In the genomic region with DNA sequence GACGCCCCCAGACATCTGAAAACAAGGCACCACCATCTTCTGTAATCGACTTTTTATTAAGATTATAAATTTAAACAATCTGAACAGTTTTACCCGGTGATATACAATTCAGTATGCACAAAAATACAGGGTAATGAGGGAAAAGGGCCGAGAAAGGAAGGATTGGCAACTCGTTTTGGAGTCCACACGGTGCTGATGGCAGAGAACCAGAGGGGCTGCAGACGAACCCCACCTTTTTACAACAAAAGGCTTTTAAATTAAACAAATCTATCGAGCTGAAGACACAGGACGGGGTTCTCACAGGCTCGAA, we compare ENCODE assay signal across 8 cellular contexts. TPM values are rescaled to one million over a fixed set of nuclear protein-coding genes. Genes with fewer than 3 reads are reported as not detected.
DNase-seq lines count a peak whose midpoint lies in the region; TF ChIP-seq lines count a peak whose summit lies in the region.

No MANE protein-coding gene starts in this region.

- peaks cover 5% of the 10 kb centered on the region; the same call in 1 of the 2 replicates for H3F3A ChIP-seq in Loucy (ENCODE audit: low read depth)

- intact Hi-C loops in dorsolateral prefrontal cortex (cut with DNase I): loop anchor here (2.0 to 5.0 kb wide), 8 partner anchors 37 to 435 kb away; no protein-coding TSS in a partner anchor

- peak overlapping the region; percentile 99 for H3K27ac Mint-ChIP-seq in nephron

- no peaks in the 10 kb centered on the region for H3K9me2 ChIP-seq in Loucy (replicated peaks; ENCODE audit: low read depth, low read length)

- peak overlapping the region; percentile 59 to 100 (median 97) for H3K27ac ChIP-seq in dorsolateral prefrontal cortex

- H2AFZ ChIP-seq in Loucy (ENCODE audit: low read length): 0 out of 2 replicates have a peak overlapping the region, but pooled peaks have one; percentile 43

- H3K36me3 ChIP-seq in BE2C (no peaks in the 10 kb centered on the region), Loucy (ENCODE audit: insufficient read depth, low read length) (no peaks in the 10 kb centered on the region)

- peaks cover 17% of the 10 kb centered on the region for H3K4me1 Mint-ChIP-seq in nephron

- H3K4me1 ChIP-seq in BE2C (peaks cover 3% of the 10 kb centered on the region), Loucy (ENCODE audit: insufficient read depth, low read length, poor library complexity, severe bottlenecking) (peaks cover 8% of the 10 kb centered on the region)

- peaks cover 6% of the 10 kb centered on the region; the same call in 1 of the 2 replicates for H3K79me2 ChIP-seq in Loucy (ENCODE audit: insufficient read depth, low read length)

- H3K27me3 Mint-ChIP-seq in nephron (ENCODE audit: low read depth): peaks cover 9% of the 10 kb centered on the region

- H3K27me3 ChIP-seq in BE2C (no peaks in the 10 kb centered on the region), Loucy (ENCODE audit: insufficient read depth, low read length, poor library complexity, severe bottlenecking) (no peaks in the 10 kb centered on the region), dorsolateral prefrontal cortex (no peaks in the 10 kb centered on the region)

- no peaks in the 10 kb centered on the region for H4K20me1 ChIP-seq in Loucy (ENCODE audit: insufficient read depth, low read length, poor library complexity, severe bottlenecking)

- in situ Hi-C loops in G401 (cut with HindIII; ENCODE audit: low sequenced_read_pairs): no loop called here

- peak overlapping the region; percentile 92 to 97 (median 94) for H3K4me3 Mint-ChIP-seq in nephron

- peak overlapping the region; percentile 84 for H3K4me2 ChIP-seq in Loucy (ENCODE audit: low read depth, low read length, poor library complexity, severe bottlenecking)

- H3K9me3 ChIP-seq in BE2C (no peaks in the 10 kb centered on the region), Loucy (ENCODE audit: insufficient read depth, low read depth, low read length) (no peaks in the 10 kb centered on the region)

- H3K9me3 Mint-ChIP-seq in nephron: no peaks in the 10 kb centered on the region

- H3K4me3 ChIP-seq in BE2C (ENCODE audit: low read depth, low read length) (peak overlapping the region; percentile 91), Loucy (ENCODE audit: low read length, poor library complexity, severe bottlenecking) (peak overlapping the region; percentile 79), dorsolateral prefrontal cortex (peak overlapping the region; percentile 61 to 94 (median 84))

- peak overlapping the region; percentile 91 for H3K9ac ChIP-seq in Loucy (ENCODE audit: low read depth, low read length, poor library complexity, severe bottlenecking)

- no peak for DNase-seq in BE2C
- no peak for DNase-seq in dorsolateral prefrontal cortex
- no peak for DNase-seq in NCI-H82 (lab: John Stamatoyannopoulos, UW)
- DNase-seq in NCI-H1436 (lab: John Stamatoyannopoulos, UW): no peak
- DNase-seq in G401 (ENCODE audit: low spot score): no peak
- DNase-seq in NCI-H2081 treated with DMSO at 0.1 percent for 48 hours (lab: John Stamatoyannopoulos, UW): no peak

- no peaks in the 10 kb centered on the region for H3K36me3 Mint-ChIP-seq in nephron (ENCODE audit: low read depth)

- no peak for TF ChIP-seq CTCF in BE2C (IDR thresholded peaks at IDR 0.05; ENCODE audit: low read depth, low read length)
- TF ChIP-seq CTCF in Loucy (conservative IDR thresholded peaks at IDR 0.05; ENCODE audit: low read length): no peak
- TF ChIP-seq CTCF in dorsolateral prefrontal cortex (IDR thresholded peaks at IDR 0.05 in 54 of 56, conservative IDR thresholded peaks at IDR 0.05 in 2 of 56; ENCODE audit: low read depth in 1 of 56, partially characterized antibody in 56 of 56): peak in 1 of 56 donors; percentile 5
- TF ChIP-seq CTCF in nephron (IDR thresholded peaks at IDR 0.05; ENCODE audit: unreplicated experiment in 3 of 3): no peak

RNA-seq across cellular contexts. Expression of gene IER5L, which starts 2.6 kb away (rescaled TPM):
- 38.6 TPM for polyA plus RNA-seq in BE2C (2012; ENCODE audit: insufficient read depth, insufficient read length, low read depth)
- total RNA-seq in dorsolateral prefrontal cortex: 10 to 100 TPM in 102 of 120 experiments, 1 to 10 TPM in 18; 4.7 to 34.0 (median 13.8) TPM
- 92.7 and 121 TPM in 2 replicates for total RNA-seq in G401 (2014; rRNA removed; shearing (Covaris generic))
